ENCODE assay signal across 24 cellular contexts in the genomic region with DNA sequence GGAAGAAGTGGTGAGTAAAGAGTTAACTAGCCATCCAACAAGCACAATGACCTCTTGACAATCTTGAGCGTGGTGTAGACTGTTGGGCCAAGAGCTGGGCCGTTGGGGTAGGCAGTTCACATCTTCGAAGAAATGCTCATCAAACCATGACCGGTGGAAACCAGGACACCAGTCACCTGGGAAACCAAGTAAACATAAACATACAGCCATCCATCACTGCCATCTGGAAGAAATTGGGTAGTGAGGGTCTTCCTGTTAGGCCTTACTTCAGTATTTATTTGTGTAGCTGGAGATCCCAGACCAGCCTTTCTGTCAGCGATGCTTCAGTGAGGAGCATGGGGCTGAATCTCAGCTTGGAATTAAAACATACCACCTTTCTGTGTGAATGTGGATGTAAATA.
"Had no signal": no experiment of that assay in that cellular context is flagged by ENCODE, and none has a peak within 500 bp of the region (broad histone marks: within the 10 kb centered on the region; RNA-seq: fewer than 3 reads in every experiment).

No MANE protein-coding gene starts in this region.

- H3K4me1 ChIP-seq: neural progenitor cell, parathyroid adenoma, right atrium auricular region, suprapubic skin, transverse colon, upper lobe of right lung, uterus had no signal

- H3K9me3 ChIP-seq: right atrium auricular region, suprapubic skin, transverse colon, upper lobe of right lung, uterus had no signal

- H3K9ac ChIP-seq: neural progenitor cell, parathyroid adenoma had no signal

- H3K4me2 ChIP-seq: neural progenitor cell, smooth muscle cell had no signal

- H3K27ac ChIP-seq: coronary artery, dorsolateral prefrontal cortex, neural progenitor cell, parathyroid adenoma, right atrium auricular region, suprapubic skin, transverse colon, upper lobe of right lung, uterus had no signal

- H3K4me3 ChIP-seq: coronary artery, dorsolateral prefrontal cortex, lung, mucosa of descending colon, neural progenitor cell, right atrium auricular region, smooth muscle cell, suprapubic skin, transverse colon, upper lobe of right lung, uterus had no signal

- DNase-seq: dorsolateral prefrontal cortex; effector CD4-positive, alpha-beta T cell; hypothalamus; immature natural killer cell; islet precursor cell; kidney glomerular epithelial cell; mucosa of descending colon; naive B cell; stimulated activated CD4-positive, alpha-beta T cell treated with anti-CD3 and anti-CD28 coated beads, Interleukin-12 subunit alpha, Interleukin-12 subunit beta, amount 100 ng/mL, for 4 hours; stimulated activated CD4-positive, alpha-beta T cell treated with anti-CD3 and anti-CD28 coated beads, Interleukin-1b, Interleukin-23, amount 100 ng/mL, for 48 hours; stimulated activated CD4-positive, alpha-beta T cell treated with anti-CD3 and anti-CD28 coated beads, Interleukin-4, amount 100 ng/mL, for 1 hour; stimulated activated CD8-positive, alpha-beta memory T cell treated with anti-CD3 and anti-CD28 coated beads, Interleukin-4, amount 100 ng/mL, for 48 hours; stimulated activated naive CD4-positive, alpha-beta T cell; stimulated activated naive CD8-positive, alpha-beta T cell treated with anti-CD3 and anti-CD28 coated beads, Interleukin-15, amount 100 ng/mL, for 72 hours; transverse colon; upper lobe of right lung; uterus had no signal

- H3K27me3 ChIP-seq: dorsolateral prefrontal cortex, neural progenitor cell, right atrium auricular region, suprapubic skin, transverse colon, upper lobe of right lung, uterus had no signal

- H3K36me3 ChIP-seq: neural progenitor cell, right atrium auricular region, suprapubic skin, transverse colon, upper lobe of right lung, uterus had no signal
